In the genomic region with DNA sequence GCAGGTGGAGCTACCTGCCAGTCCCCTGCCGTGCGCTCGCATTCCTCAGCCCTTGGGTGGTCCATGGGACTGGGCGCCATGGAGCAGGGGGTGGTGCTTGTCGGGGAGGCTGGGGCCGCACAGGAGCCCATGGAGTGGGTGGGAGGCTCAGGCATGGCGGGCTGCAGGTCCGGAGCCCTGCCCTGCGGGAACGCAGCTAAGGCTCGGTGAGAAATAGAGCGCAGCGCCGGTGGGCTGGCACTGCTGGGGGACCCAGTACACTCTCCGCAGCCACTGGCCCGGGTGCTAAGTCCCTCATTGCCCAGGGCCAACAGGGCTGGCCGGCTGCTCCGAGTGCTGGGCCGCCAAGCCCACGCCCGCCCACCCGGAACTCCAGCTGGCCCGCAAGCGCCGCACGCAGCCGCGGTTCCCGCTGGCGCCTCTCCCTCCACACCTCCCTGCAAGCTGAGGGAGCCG, we compare ENCODE assay signal across 12 cellular contexts. TPM values are rescaled to one million over a fixed set of nuclear protein-coding genes. Genes with fewer than 3 reads are reported as not detected.
DNase-seq lines count a peak whose midpoint lies in the region; ATAC-seq, FAIRE-seq and TF ChIP-seq lines count a peak whose summit lies in the region.
"Not testable (repeated sequence)": the region's sequence is repeated elsewhere in the genome, so short reads cannot be mapped to it uniquely, and the experiment has no call there.
"Had no signal": no experiment of that assay in that cellular context is flagged by ENCODE, and none has a peak within 500 bp of the region (broad histone marks: within the 10 kb centered on the region; RNA-seq: fewer than 3 reads in every experiment).

No MANE protein-coding gene starts in this region.

- H3K4me1 ChIP-seq in CD8-positive, alpha-beta T cell (ENCODE audit: insufficient read depth, low read length), result peaks cover 24% of the 10 kb centered on the region
- not testable (repeated sequence) for H3K4me1 ChIP-seq in colonic mucosa; kidney (ENCODE audit: control insufficient read depth in 1 of 2, insufficient read depth in 1 of 2, low read depth in 1 of 2, low read length in 2 of 2); ovary (ENCODE audit: insufficient read depth); uterus

- not testable (repeated sequence) for TF ChIP-seq POLR2A in ovary (IDR thresholded peaks at IDR 0.05); uterus (IDR thresholded peaks at IDR 0.05)

- peak overlapping the region; percentile 97 for H3K27ac Mint-ChIP-seq in CD8-positive, alpha-beta T cell
- H3K27ac Mint-ChIP-seq in activated CD4-positive, alpha-beta T cell treated with anti-CD3 and anti-CD28 coated beads for 36 hours, result peak overlapping the region; percentile 99
- peak overlapping the region; percentile 99 for H3K27ac Mint-ChIP-seq in activated naive CD4-positive, alpha-beta T cell treated with anti-CD3 and anti-CD28 coated beads, Interleukin-2, amount 10 ng/mL, durations not matched to agents 7 days and 5 days
- peak overlapping the region; percentile 96 for H3K27ac Mint-ChIP-seq in stimulated activated memory B cell treated with anti-CD40 and anti-IgM and Interleukin-4, amounts not matched to agents 10 μg/mL and 1 μg/mL and 100 μg/mL, for 72 hours

- intact Hi-C loops in CD8-positive, alpha-beta T cell (cut with DNase I, micrococcal nuclease); activated CD4-positive, alpha-beta T cell treated with anti-CD3 and anti-CD28 coated beads for 36 hours (cut with DNase I, micrococcal nuclease); colonic mucosa (cut with DNase I); kidney (cut with DNase I); ovary (cut with DNase I); uterus (cut with DNase I; ENCODE audit: low total_unique reads): not testable (repeated sequence)

- DNase-seq in CD8-positive, alpha-beta T cell; activated CD4-positive, alpha-beta T cell treated with anti-CD3 and anti-CD28 coated beads for 36 hours; activated naive CD4-positive, alpha-beta T cell treated with anti-CD3 and anti-CD28 coated beads, Interleukin-2, amount 10 ng/mL, durations not matched to agents 7 days and 5 days; colonic mucosa; uterus: not testable (repeated sequence)
- DNase-seq in kidney (peak; percentile 73), ovary (peak in 3 of 5 donors; percentile 21 to 43 (median 40))

- TF ChIP-seq CTCF in CD8-positive, alpha-beta T cell (IDR thresholded peaks at IDR 0.05); colonic mucosa (IDR thresholded peaks at IDR 0.05); kidney (IDR thresholded peaks at IDR 0.05; ENCODE audit: borderline replicate concordance, extremely low read depth, insufficient read depth); ovary (IDR thresholded peaks at IDR 0.05); uterus (IDR thresholded peaks at IDR 0.05): not testable (repeated sequence)

- not testable (repeated sequence) for H3K4me3 ChIP-seq in CD8-positive, alpha-beta T cell (ENCODE audit: low read depth, low read length); colonic mucosa; kidney (ENCODE audit: low read length in 2 of 2); ovary; uterus

- ATAC-seq in CD8-positive, alpha-beta T cell; activated CD4-positive, alpha-beta T cell treated with anti-CD3 and anti-CD28 coated beads for 36 hours; stimulated activated memory B cell treated with anti-CD40 and anti-IgM and Interleukin-4, amounts not matched to agents 10 μg/mL and 1 μg/mL and 100 μg/mL, for 72 hours: not testable (repeated sequence)

- H3K9me3 Mint-ChIP-seq in CD8-positive, alpha-beta T cell; activated CD4-positive, alpha-beta T cell treated with anti-CD3 and anti-CD28 coated beads for 36 hours (ENCODE audit: low read depth); stimulated activated memory B cell treated with anti-CD40 and anti-IgM and Interleukin-4, amounts not matched to agents 10 μg/mL and 1 μg/mL and 100 μg/mL, for 72 hours: not testable (repeated sequence)
- peaks cover 11% of the 10 kb centered on the region for H3K9me3 Mint-ChIP-seq in activated naive CD4-positive, alpha-beta T cell treated with anti-CD3 and anti-CD28 coated beads, Interleukin-2, amount 10 ng/mL, durations not matched to agents 7 days and 5 days

- not testable (repeated sequence) for H3K36me3 ChIP-seq in CD8-positive, alpha-beta T cell (ENCODE audit: insufficient read depth, low read length); colonic mucosa; kidney (ENCODE audit: control insufficient read depth in 1 of 2, insufficient read depth in 2 of 2, low read length in 2 of 2); ovary; uterus

- TF ChIP-seq EP300 in ovary (IDR thresholded peaks at IDR 0.05), result not testable (repeated sequence)

- H3K27ac ChIP-seq in CD8-positive, alpha-beta T cell (ENCODE audit: low read depth, low read length); kidney (ENCODE audit: low read depth in 2 of 2, low read length in 2 of 2): not testable (repeated sequence)
- H3K27ac ChIP-seq in colonic mucosa (peak overlapping the region; percentile 90), ovary (peak overlapping the region; percentile 25 to 64), uterus (peak overlapping the region; percentile 79 to 95)

- not testable (repeated sequence) for H3K4me3 Mint-ChIP-seq in CD8-positive, alpha-beta T cell; activated CD4-positive, alpha-beta T cell treated with anti-CD3 and anti-CD28 coated beads for 36 hours; activated naive CD4-positive, alpha-beta T cell treated with anti-CD3 and anti-CD28 coated beads, Interleukin-2, amount 10 ng/mL, durations not matched to agents 7 days and 5 days; stimulated activated memory B cell treated with anti-CD40 and anti-IgM and Interleukin-4, amounts not matched to agents 10 μg/mL and 1 μg/mL and 100 μg/mL, for 72 hours

- not testable (repeated sequence) for H3K9ac ChIP-seq in colonic mucosa (ENCODE audit: low read depth in 2 of 2, low read length in 2 of 2); kidney (ENCODE audit: low read length in 2 of 2)

- CTCF ChIA-PET in CD8-positive, alpha-beta T cell (lab: Charles Lee), result interaction anchor here (2.4 to 3.9 kb wide), 2 partner anchors 145 to 230 kb away, joined by 14 to 15 read pairs; a partner anchor contains a TSS
- CTCF ChIA-PET in activated CD4-positive, alpha-beta T cell treated with anti-CD3 and anti-CD28 coated beads for 36 hours (lab: Charles Lee), result interaction anchor here (1.4 to 2.3 kb wide), 2 partner anchors 231 to 236 kb away, joined by 4 to 8 read pairs; a partner anchor contains a TSS
- CTCF ChIA-PET in activated naive CD4-positive, alpha-beta T cell treated with anti-CD3 and anti-CD28 coated beads, Interleukin-2, amount 10 ng/mL, durations not matched to agents 7 days and 5 days (lab: Charles Lee), result not testable (repeated sequence)

- H3K27me3 ChIP-seq in CD8-positive, alpha-beta T cell (ENCODE audit: insufficient read depth, low read length); colonic mucosa; ovary; uterus: not testable (repeated sequence)

- WGBS in ovary, 3 donors, result 93 to 96% (median 95%) methylated on average over 27 to 31 of the region's 31 CpGs

- FAIRE-seq in kidney (lab: Jason Lieb, UNC), result not testable (repeated sequence)

- POLR2A ChIA-PET in CD8-positive, alpha-beta T cell (lab: Charles Lee), result interaction anchor here (1.1 to 2.9 kb wide), 5 partner anchors 12 to 150 kb away, joined by 4 to 12 read pairs (median 4); a partner anchor contains a TSS
- POLR2A ChIA-PET in activated CD4-positive, alpha-beta T cell treated with anti-CD3 and anti-CD28 coated beads for 36 hours (lab: Charles Lee), result interaction anchor here (1.2 to 3.9 kb wide), 3 partner anchors 70 to 476 kb away, joined by 3 to 28 read pairs (median 7); a partner anchor contains a TSS

- H3K4me1 Mint-ChIP-seq in CD8-positive, alpha-beta T cell (ENCODE audit: low read depth), result peaks cover 50% of the 10 kb centered on the region
- H3K4me1 Mint-ChIP-seq in activated CD4-positive, alpha-beta T cell treated with anti-CD3 and anti-CD28 coated beads for 36 hours, result peaks cover 38% of the 10 kb centered on the region
- peaks cover 44% of the 10 kb centered on the region for H3K4me1 Mint-ChIP-seq in activated naive CD4-positive, alpha-beta T cell treated with anti-CD3 and anti-CD28 coated beads, Interleukin-2, amount 10 ng/mL, durations not matched to agents 7 days and 5 days
- H3K4me1 Mint-ChIP-seq in stimulated activated memory B cell treated with anti-CD40 and anti-IgM and Interleukin-4, amounts not matched to agents 10 μg/mL and 1 μg/mL and 100 μg/mL, for 72 hours, result peaks cover 53% of the 10 kb centered on the region

- not testable (repeated sequence) for H3K9me3 ChIP-seq in CD8-positive, alpha-beta T cell (ENCODE audit: low read length); colonic mucosa; kidney (ENCODE audit: control insufficient read depth in 1 of 2, low read length in 2 of 2); ovary; uterus

- H3K36me3 Mint-ChIP-seq in CD8-positive, alpha-beta T cell, result peaks cover 17% of the 10 kb centered on the region
- peaks cover 35% of the 10 kb centered on the region for H3K36me3 Mint-ChIP-seq in activated CD4-positive, alpha-beta T cell treated with anti-CD3 and anti-CD28 coated beads for 36 hours (ENCODE audit: low read depth)
- H3K36me3 Mint-ChIP-seq in activated naive CD4-positive, alpha-beta T cell treated with anti-CD3 and anti-CD28 coated beads, Interleukin-2, amount 10 ng/mL, durations not matched to agents 7 days and 5 days, result peaks cover 46% of the 10 kb centered on the region
- H3K36me3 Mint-ChIP-seq in stimulated activated memory B cell treated with anti-CD40 and anti-IgM and Interleukin-4, amounts not matched to agents 10 μg/mL and 1 μg/mL and 100 μg/mL, for 72 hours, result not testable (repeated sequence)

- H3K27me3 Mint-ChIP-seq in CD8-positive, alpha-beta T cell (ENCODE audit: low read depth); activated CD4-positive, alpha-beta T cell treated with anti-CD3 and anti-CD28 coated beads for 36 hours; activated naive CD4-positive, alpha-beta T cell treated with anti-CD3 and anti-CD28 coated beads, Interleukin-2, amount 10 ng/mL, durations not matched to agents 7 days and 5 days; stimulated activated memory B cell treated with anti-CD40 and anti-IgM and Interleukin-4, amounts not matched to agents 10 μg/mL and 1 μg/mL and 100 μg/mL, for 72 hours: not testable (repeated sequence)

RNA-seq across cellular contexts. Expression of a gene that starts 2.1 kb away (rescaled TPM):
- total RNA-seq in CD8-positive, alpha-beta T cell, result 100 to 1,000 TPM; 120 to 125 TPM
- total RNA-seq in activated CD4-positive, alpha-beta T cell treated with anti-CD3 and anti-CD28 coated beads for 36 hours, result 100 to 1,000 TPM; 253 to 294 TPM
- total RNA-seq in colonic mucosa, result 10 to 100 TPM; 20.1 to 81.0 TPM
- 41.8 TPM for total RNA-seq in kidney
- polyA plus RNA-seq in kidney (ENCODE audit: insufficient read depth, low read depth, low replicate concordance), result 30.1 TPM
- 100 to 1,000 TPM in 1 of 7 donors, 10 to 100 TPM in 6; 39.3 to 105 (median 65.8) TPM for total RNA-seq in ovary
- polyA plus RNA-seq in ovary, result 100 to 1,000 TPM in 1 of 2 donors, 10 to 100 TPM in 1; 74.9 to 237 TPM
- 10 to 100 TPM; 18.4 to 95.0 (median 50.5) TPM for total RNA-seq in uterus
- total RNA-seq: H9 had no signal

RNA-seq across cellular contexts. Expression of a gene that starts 47.8 kb away (rescaled TPM):
- under 1 TPM in 1 of 2 experiments, not detected in 1; 0.17 TPM for total RNA-seq in CD8-positive, alpha-beta T cell
- not detected for total RNA-seq in activated CD4-positive, alpha-beta T cell treated with anti-CD3 and anti-CD28 coated beads for 36 hours
- total RNA-seq in colonic mucosa, result not detected
- not detected for total RNA-seq in kidney
- polyA plus RNA-seq in kidney (ENCODE audit: insufficient read depth, low read depth, low replicate concordance), result not detected
- under 1 TPM in 2 of 7 donors, not detected in 5; 0.15 to 0.28 TPM for total RNA-seq in ovary
- not detected for polyA plus RNA-seq in ovary
- total RNA-seq in uterus, result not detected
- total RNA-seq: dermis blood vessel endothelial cell, H9, occipital lobe had no signal
- polyA plus RNA-seq: keratinocyte had no signal
